ENCODE assay signal across 14 cellular contexts in genomic region chr12:114152890-114153289, GRCh38.
"Had no signal": no experiment of that assay in that cellular context is flagged by ENCODE, and none has a peak within 500 bp of the region (broad histone marks: within the 10 kb centered on the region; RNA-seq: fewer than 3 reads in every experiment).

No MANE protein-coding gene starts in this region.

- H3K4me1 ChIP-seq: foreskin keratinocyte, left ventricle myocardium inferior, parathyroid adenoma had no signal

- H3K36me3 ChIP-seq: left ventricle myocardium inferior had no signal

- H3K4me3 ChIP-seq: dorsolateral prefrontal cortex, left ventricle myocardium inferior had no signal

- H3K9me3 ChIP-seq: left ventricle myocardium inferior had no signal

- ATAC-seq: activated CD8-positive, alpha-beta memory T cell treated with anti-CD3 and anti-CD28 coated beads, Interleukin-2, amount 10 ng/mL, durations not matched to agents 7 days and 5 days; foreskin keratinocyte; naive thymus-derived CD8-positive, alpha-beta T cell; stimulated activated memory B cell treated with anti-CD40 and anti-IgM and Interleukin-4, amounts not matched to agents 10 μg/mL and 1 μg/mL and 100 μg/mL, for 72 hours had no signal

- H3K79me2 ChIP-seq: parathyroid adenoma had no signal

- DNase-seq: activated CD4-positive, alpha-beta T cell treated with anti-CD3 and anti-CD28 coated beads, Interleukin-2, amount 50 U/mL, for 48 hours; activated CD4-positive, CD25-positive, alpha-beta regulatory T cell treated with anti-CD3 and anti-CD28 coated beads, Interleukin-2, amount 50 U/mL, for 72 hours; activated CD8-positive, alpha-beta memory T cell treated with anti-CD3 and anti-CD28 coated beads, Interleukin-2, amount 10 ng/mL, durations not matched to agents 7 days and 5 days; activated naive CD4-positive, alpha-beta T cell treated with anti-CD3 and anti-CD28 coated beads, Interleukin-2, amount 10 ng/mL, durations not matched to agents 7 days and 5 days; activated T-cell treated with anti-CD3 and anti-CD28 coated beads, Interleukin-2, amount 50 U/mL, for 1 hour; dorsolateral prefrontal cortex; foreskin keratinocyte; glutamatergic neuron; hypothalamus; left ventricle myocardium inferior; naive thymus-derived CD8-positive, alpha-beta T cell; stimulated activated CD4-positive, alpha-beta T cell treated with anti-CD3 and anti-CD28 coated beads, Interleukin-2, amount 100 ng/mL, for 48 hours had no signal

- H3K27me3 ChIP-seq: foreskin keratinocyte had no signal

- H2AFZ ChIP-seq: parathyroid adenoma had no signal

- H3K27ac ChIP-seq: dorsolateral prefrontal cortex, foreskin keratinocyte, left ventricle myocardium inferior, parathyroid adenoma had no signal

- H3K9ac ChIP-seq: parathyroid adenoma had no signal
